In the genomic region with DNA sequence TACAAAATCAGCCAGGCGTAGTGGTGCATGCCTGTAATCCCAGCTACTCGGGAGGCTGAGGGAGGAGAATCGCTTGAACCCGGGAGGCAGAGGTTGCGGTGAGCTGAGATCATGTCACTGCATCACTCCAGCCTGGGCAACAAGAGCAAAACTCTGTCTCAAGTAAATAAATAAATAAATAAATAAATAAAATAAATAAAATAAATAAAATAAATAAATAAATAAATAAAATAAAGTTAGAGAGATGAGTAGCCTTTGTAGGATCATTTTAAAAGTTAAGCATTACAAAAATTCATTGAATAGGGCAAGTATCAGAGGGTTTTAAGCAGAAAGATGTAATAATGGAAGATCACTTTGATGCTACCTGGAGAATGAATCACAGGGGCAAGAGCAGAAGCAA, we compare ENCODE assay signal across 3 cellular contexts. TPM values are rescaled to one million over a fixed set of nuclear protein-coding genes. Genes with fewer than 3 reads are reported as not detected.
"Had no signal": no experiment of that assay in that cellular context is flagged by ENCODE, and none has a peak within 500 bp of the region (broad histone marks: within the 10 kb centered on the region; RNA-seq: fewer than 3 reads in every experiment).

No MANE protein-coding gene starts in this region.

RNA-seq across cellular contexts. Expression of gene GRIK2, which starts 9.8 kb away (rescaled TPM):
- total RNA-seq: dermis microvascular lymphatic vessel endothelial cell, endothelial cell of umbilical vein, foreskin keratinocyte had no signal
